In genomic region chr7:139734395-139734794, GRCh38 we compare ENCODE assay signal across 11 cellular contexts. TPM values are rescaled to one million over a fixed set of nuclear protein-coding genes. Genes with fewer than 3 reads are reported as not detected.
A peak's percentile ranks its signal among the peaks of the same experiment; 100 is the strongest.
DNase-seq lines count a peak whose midpoint lies in the region; ATAC-seq and TF ChIP-seq lines count a peak whose summit lies in the region.
"Had no signal": no experiment of that assay in that cellular context is flagged by ENCODE, and none has a peak within 500 bp of the region (broad histone marks: within the 10 kb centered on the region; RNA-seq: fewer than 3 reads in every experiment).

No MANE protein-coding gene starts in this region.

- peaks cover 5% of the 10 kb centered on the region for H3K9me3 Mint-ChIP-seq in activated CD4-positive, alpha-beta memory T cell treated with anti-CD3 and anti-CD28 coated beads, Interleukin-2, amount 10 ng/mL, durations not matched to agents 7 days and 5 days

- H3K27ac ChIP-seq in right lobe of liver = peak overlapping the region in 2 of 3 donors; percentile 0 to 5
- H3K27ac ChIP-seq in testis = peak overlapping the region in 1 of 2 donors; percentile 27

- CTCF ChIA-PET in activated CD4-positive, alpha-beta memory T cell treated with anti-CD3 and anti-CD28 coated beads, Interleukin-2, amount 10 ng/mL, durations not matched to agents 7 days and 5 days (lab: Charles Lee) = no interaction called here

- TF ChIP-seq POLR2A in right lobe of liver (IDR thresholded peaks at IDR 0.05) (no peak), testis (IDR thresholded peaks at IDR 0.05) (no peak)

- H3K27ac Mint-ChIP-seq in activated CD4-positive, alpha-beta memory T cell treated with anti-CD3 and anti-CD28 coated beads, Interleukin-2, amount 10 ng/mL, durations not matched to agents 7 days and 5 days = no peak overlapping the region

- DNase-seq in MG63 (peak; percentile 13), dermis blood vessel endothelial cell (peak; percentile 69), right lobe of liver (no peak), testis (peak; percentile 64), NCI-H748 treated with DMSO at 0.1 percent for 48 hours (lab: John Stamatoyannopoulos, UW) (no peak), NCI-H1092 treated with DMSO at 0.1 percent for 48 hours (lab: John Stamatoyannopoulos, UW) (no peak)
- DNase-seq in activated CD4-positive, alpha-beta memory T cell treated with anti-CD3 and anti-CD28 coated beads, Interleukin-2, amount 10 ng/mL, durations not matched to agents 7 days and 5 days = no peak
- DNase-seq: activated effector memory CD4-positive, alpha-beta T cell treated with anti-CD3 and anti-CD28 coated beads, Interleukin-2, amount 50 U/mL, for 16 hours; GF-D8; NCI-H1694 had no signal

- H3K27me3 Mint-ChIP-seq in activated CD4-positive, alpha-beta memory T cell treated with anti-CD3 and anti-CD28 coated beads, Interleukin-2, amount 10 ng/mL, durations not matched to agents 7 days and 5 days = no peaks in the 10 kb centered on the region

- H3K36me3 ChIP-seq in MG63 = peaks cover 9% of the 10 kb centered on the region
- no peaks in the 10 kb centered on the region for H3K36me3 ChIP-seq in right lobe of liver
- H3K36me3 ChIP-seq in testis (ENCODE audit: low read depth, missing control alignments) = no peaks in the 10 kb centered on the region

- H3K4me3 ChIP-seq in MG63 = no peak overlapping the region
- no peak overlapping the region for H3K4me3 ChIP-seq in right lobe of liver
- no peak overlapping the region for H3K4me3 ChIP-seq in testis

- H3K4me1 ChIP-seq in right lobe of liver (peaks cover 3 to 76% (median 26%) of the 10 kb centered on the region in 4 donors), testis (peaks cover 22% of the 10 kb centered on the region)

- no peaks in the 10 kb centered on the region for H3K27me3 ChIP-seq in MG63
- no peaks in the 10 kb centered on the region for H3K27me3 ChIP-seq in right lobe of liver
- H3K27me3 ChIP-seq in testis = no peaks in the 10 kb centered on the region

- H3K4me3 Mint-ChIP-seq in activated CD4-positive, alpha-beta memory T cell treated with anti-CD3 and anti-CD28 coated beads, Interleukin-2, amount 10 ng/mL, durations not matched to agents 7 days and 5 days = no peak overlapping the region

- peaks cover 46% of the 10 kb centered on the region for H3K4me1 Mint-ChIP-seq in activated CD4-positive, alpha-beta memory T cell treated with anti-CD3 and anti-CD28 coated beads, Interleukin-2, amount 10 ng/mL, durations not matched to agents 7 days and 5 days

- H3K36me3 Mint-ChIP-seq in activated CD4-positive, alpha-beta memory T cell treated with anti-CD3 and anti-CD28 coated beads, Interleukin-2, amount 10 ng/mL, durations not matched to agents 7 days and 5 days (ENCODE audit: low read depth) = peaks cover 29% of the 10 kb centered on the region

- intact Hi-C loops in right lobe of liver (cut with DNase I) = no loop called here
- intact Hi-C loops in testis (cut with DNase I; ENCODE audit: low total_unique reads) = no loop called here

- POLR2A ChIA-PET in activated CD4-positive, alpha-beta memory T cell treated with anti-CD3 and anti-CD28 coated beads, Interleukin-2, amount 10 ng/mL, durations not matched to agents 7 days and 5 days (lab: Charles Lee) = no interaction called here

- ATAC-seq in right lobe of liver (no peak), GM21825 (IDR thresholded peaks at IDR 0.05; ENCODE audit: unreplicated experiment) (no peak)

- 100% methylated on average over 2 of the region's 2 CpGs for WGBS in right lobe of liver (ENCODE audit: insufficient coverage, low coverage, low lambda C conversion rate, missing lambda C conversion rate)
- 35 to 46% methylated on average over 2 of the region's 2 CpGs for WGBS in testis, 2 donors

- H3K9me3 ChIP-seq in MG63 = no peaks in the 10 kb centered on the region
- no peaks in the 10 kb centered on the region for H3K9me3 ChIP-seq in right lobe of liver
- H3K9me3 ChIP-seq in testis = no peaks in the 10 kb centered on the region

- TF ChIP-seq CTCF in right lobe of liver (IDR thresholded peaks at IDR 0.05) = no peak
- TF ChIP-seq CTCF in testis (IDR thresholded peaks at IDR 0.05) = no peak

RNA-seq across cellular contexts. Expression of gene HIPK2, which starts 43.4 kb away (rescaled TPM):
- total RNA-seq in MG63 (2014; rRNA removed; shearing (Covaris generic); ENCODE audit: low replicate concordance) = 1.5 and 2.0 TPM in 2 replicates
- total RNA-seq in dermis blood vessel endothelial cell (11.6 and 26.7 TPM in 2 replicates), right lobe of liver (10 to 100 TPM; 48.5 to 68.0 (median 59.6) TPM), testis (10 to 100 TPM; 17.8 to 22.4 TPM)
- 6.3 TPM for polyA plus RNA-seq in testis (ENCODE audit: insufficient read depth, low read depth, low replicate concordance)
- total RNA-seq in activated CD4-positive, alpha-beta memory T cell treated with anti-CD3 and anti-CD28 coated beads, Interleukin-2, amount 10 ng/mL, durations not matched to agents 7 days and 5 days = 10 to 100 TPM; 24.0 to 25.2 TPM

Comparison
In these comparisons a context has a peak if more than half of its experiments do, and no peak if none do; other contexts are left out.
1. DNase-seq: peak in MG63 (single experiment), dermis blood vessel endothelial cell (single experiment) and testis (single experiment); none in right lobe of liver (0 of 3), NCI-H748 treated with DMSO at 0.1 percent for 48 hours (single experiment), NCI-H1092 treated with DMSO at 0.1 percent for 48 hours (single experiment) and activated CD4-positive, alpha-beta memory T cell treated with anti-CD3 and anti-CD28 coated beads, Interleukin-2, amount 10 ng/mL, durations not matched to agents 7 days and 5 days (single experiment).